ENCODE assay signal across 1 cellular context in the genomic region with DNA sequence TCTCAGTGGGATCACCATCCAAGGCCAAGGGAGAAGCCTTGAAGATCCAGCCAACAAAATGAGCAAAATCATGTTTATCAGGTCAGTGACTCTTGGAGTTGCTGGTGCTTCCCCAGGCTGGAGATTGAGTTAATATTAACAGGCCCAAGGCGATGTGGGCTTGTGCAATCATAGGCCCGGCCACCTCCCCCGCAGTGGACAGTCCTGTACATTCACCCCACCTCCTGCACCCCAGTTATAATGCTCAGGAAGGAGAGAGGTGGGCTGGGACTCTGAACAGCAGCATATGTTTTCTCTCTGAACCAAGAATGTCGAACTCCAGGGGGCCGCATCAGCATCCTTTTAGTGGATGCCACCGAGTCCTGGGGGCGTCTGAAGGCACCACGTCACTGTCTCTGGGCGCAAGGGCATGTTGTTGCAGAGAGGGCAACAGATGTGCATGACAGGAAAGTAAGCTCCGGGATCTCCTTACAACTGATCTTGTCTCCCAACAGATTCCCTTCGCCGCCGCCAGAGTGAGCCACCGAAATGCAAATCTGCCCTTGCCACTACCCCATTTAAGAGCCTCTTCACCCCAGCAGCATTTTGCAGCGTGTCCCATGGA.
TF ChIP-seq lines count a peak whose summit lies in the region.

No MANE protein-coding gene starts in this region.

TF ChIP-seq in HepG2, 621 proteins besides CTCF, POLR2A, EP300 and RAD21 (continued from another document and continues in another):
- TF ChIP-seq ZNF569 (CRISPR knock-in tag; IDR thresholded peaks at IDR 0.05; ENCODE audit: borderline replicate concordance), result no peak
- TF ChIP-seq ZBTB42 (CRISPR knock-in tag; IDR thresholded peaks at IDR 0.05), result peak; percentile 75; the same call in 1 of the 2 replicates
- peak; percentile 85; the same call in 1 of the 2 replicates for TF ChIP-seq RFXAP (CRISPR knock-in tag; IDR thresholded peaks at IDR 0.05; ENCODE audit: borderline replicate concordance)
- TF ChIP-seq ISX (CRISPR knock-in tag; conservative IDR thresholded peaks at IDR 0.05), result no peak
- TF ChIP-seq ASH2L (IDR thresholded peaks at IDR 0.05; ENCODE audit: insufficient read length, low read depth, low read length), result peak; percentile 62
- TF ChIP-seq STAG1 (CRISPR knock-in tag; IDR thresholded peaks at IDR 0.05), result peak; percentile 84
- TF ChIP-seq HDAC2 (CRISPR knock-in tag; IDR thresholded peaks at IDR 0.05), result peak; percentile 43
- no peak for TF ChIP-seq ZZZ3 (CRISPR knock-in tag; IDR thresholded peaks at IDR 0.05; ENCODE audit: borderline replicate concordance)
- TF ChIP-seq, protein P1, sequence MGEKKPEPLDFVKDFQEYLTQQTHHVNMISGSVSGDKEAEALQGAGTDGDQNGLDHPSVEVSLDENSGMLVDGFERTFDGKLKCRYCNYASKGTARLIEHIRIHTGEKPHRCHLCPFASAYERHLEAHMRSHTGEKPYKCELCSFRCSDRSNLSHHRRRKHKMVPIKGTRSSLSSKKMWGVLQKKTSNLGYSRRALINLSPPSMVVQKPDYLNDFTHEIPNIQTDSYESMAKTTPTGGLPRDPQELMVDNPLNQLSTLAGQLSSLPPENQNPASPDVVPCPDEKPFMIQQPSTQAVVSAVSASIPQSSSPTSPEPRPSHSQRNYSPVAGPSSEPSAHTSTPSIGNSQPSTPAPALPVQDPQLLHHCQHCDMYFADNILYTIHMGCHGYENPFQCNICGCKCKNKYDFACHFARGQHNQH (CRISPR knock-in tag; IDR thresholded peaks at IDR 0.05), result peak; percentile 78; the same call in 1 of the 2 replicates
- peak; percentile 18; the same call in 1 of the 2 replicates for TF ChIP-seq SP5 (CRISPR knock-in tag; IDR thresholded peaks at IDR 0.05; ENCODE audit: borderline replicate concordance, low read depth)
- TF ChIP-seq, protein P2, sequence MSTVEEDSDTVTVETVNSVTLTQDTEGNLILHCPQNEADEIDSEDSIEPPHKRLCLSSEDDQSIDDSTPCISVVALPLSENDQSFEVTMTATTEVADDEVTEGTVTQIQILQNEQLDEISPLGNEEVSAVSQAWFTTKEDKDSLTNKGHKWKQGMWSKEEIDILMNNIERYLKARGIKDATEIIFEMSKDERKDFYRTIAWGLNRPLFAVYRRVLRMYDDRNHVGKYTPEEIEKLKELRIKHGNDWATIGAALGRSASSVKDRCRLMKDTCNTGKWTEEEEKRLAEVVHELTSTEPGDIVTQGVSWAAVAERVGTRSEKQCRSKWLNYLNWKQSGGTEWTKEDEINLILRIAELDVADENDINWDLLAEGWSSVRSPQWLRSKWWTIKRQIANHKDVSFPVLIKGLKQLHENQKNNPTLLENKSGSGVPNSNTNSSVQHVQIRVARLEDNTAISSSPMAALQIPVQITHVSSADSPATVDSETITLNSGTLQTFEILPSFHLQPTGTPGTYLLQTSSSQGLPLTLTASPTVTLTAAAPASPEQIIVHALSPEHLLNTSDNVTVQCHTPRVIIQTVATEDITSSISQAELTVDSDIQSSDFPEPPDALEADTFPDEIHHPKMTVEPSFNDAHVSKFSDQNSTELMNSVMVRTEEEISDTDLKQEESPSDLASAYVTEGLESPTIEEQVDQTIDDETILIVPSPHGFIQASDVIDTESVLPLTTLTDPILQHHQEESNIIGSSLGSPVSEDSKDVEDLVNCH (CRISPR knock-in tag; IDR thresholded peaks at IDR 0.05), result no peak
- TF ChIP-seq, protein P3, sequence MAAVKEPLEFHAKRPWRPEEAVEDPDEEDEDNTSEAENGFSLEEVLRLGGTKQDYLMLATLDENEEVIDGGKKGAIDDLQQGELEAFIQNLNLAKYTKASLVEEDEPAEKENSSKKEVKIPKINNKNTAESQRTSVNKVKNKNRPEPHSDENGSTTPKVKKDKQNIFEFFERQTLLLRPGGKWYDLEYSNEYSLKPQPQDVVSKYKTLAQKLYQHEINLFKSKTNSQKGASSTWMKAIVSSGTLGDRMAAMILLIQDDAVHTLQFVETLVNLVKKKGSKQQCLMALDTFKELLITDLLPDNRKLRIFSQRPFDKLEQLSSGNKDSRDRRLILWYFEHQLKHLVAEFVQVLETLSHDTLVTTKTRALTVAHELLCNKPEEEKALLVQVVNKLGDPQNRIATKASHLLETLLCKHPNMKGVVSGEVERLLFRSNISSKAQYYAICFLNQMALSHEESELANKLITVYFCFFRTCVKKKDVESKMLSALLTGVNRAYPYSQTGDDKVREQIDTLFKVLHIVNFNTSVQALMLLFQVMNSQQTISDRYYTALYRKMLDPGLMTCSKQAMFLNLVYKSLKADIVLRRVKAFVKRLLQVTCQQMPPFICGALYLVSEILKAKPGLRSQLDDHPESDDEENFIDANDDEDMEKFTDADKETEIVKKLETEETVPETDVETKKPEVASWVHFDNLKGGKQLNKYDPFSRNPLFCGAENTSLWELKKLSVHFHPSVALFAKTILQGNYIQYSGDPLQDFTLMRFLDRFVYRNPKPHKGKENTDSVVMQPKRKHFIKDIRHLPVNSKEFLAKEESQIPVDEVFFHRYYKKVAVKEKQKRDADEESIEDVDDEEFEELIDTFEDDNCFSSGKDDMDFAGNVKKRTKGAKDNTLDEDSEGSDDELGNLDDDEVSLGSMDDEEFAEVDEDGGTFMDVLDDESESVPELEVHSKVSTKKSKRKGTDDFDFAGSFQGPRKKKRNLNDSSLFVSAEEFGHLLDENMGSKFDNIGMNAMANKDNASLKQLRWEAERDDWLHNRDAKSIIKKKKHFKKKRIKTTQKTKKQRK (IDR thresholded peaks at IDR 0.05; ENCODE audit: low read length), result no peak
- TF ChIP-seq ZNF253 (CRISPR knock-in tag; IDR thresholded peaks at IDR 0.05; ENCODE audit: borderline replicate concordance), result no peak
- TF ChIP-seq ATF7 (IDR thresholded peaks at IDR 0.05), result no peak
- no peak for TF ChIP-seq ATF7 (CRISPR knock-in tag; IDR thresholded peaks at IDR 0.05)
- TF ChIP-seq ZNF512 (CRISPR knock-in tag; IDR thresholded peaks at IDR 0.05), result no peak
- peak; percentile 54; the same call in 1 of the 2 replicates for TF ChIP-seq ZMYM3 (CRISPR knock-in tag; IDR thresholded peaks at IDR 0.05)
- no peak for TF ChIP-seq EEA1 (CRISPR knock-in tag; IDR thresholded peaks at IDR 0.05; ENCODE audit: borderline replicate concordance)
- TF ChIP-seq MEF2D (CRISPR knock-in tag; IDR thresholded peaks at IDR 0.05), result peak; percentile 60; the same call in 1 of the 2 replicates
- 0 out of 2 replicates have a peak, but pooled peaks have one; percentile 50 for TF ChIP-seq KAT7 (CRISPR knock-in tag; IDR thresholded peaks at IDR 0.05; ENCODE audit: borderline replicate concordance)
- peak; percentile 87 for TF ChIP-seq PATZ1 (CRISPR knock-in tag; IDR thresholded peaks at IDR 0.05)
- no peak for TF ChIP-seq ZNF775 (CRISPR knock-in tag; IDR thresholded peaks at IDR 0.05; ENCODE audit: borderline replicate concordance)
- 0 out of 2 replicates have a peak, but pooled peaks have one; percentile 78 for TF ChIP-seq ZBTB20 (CRISPR knock-in tag; IDR thresholded peaks at IDR 0.05; ENCODE audit: borderline replicate concordance, low read depth)
- no peak for TF ChIP-seq ZNF543 (CRISPR knock-in tag; IDR thresholded peaks at IDR 0.05)
- peak; percentile 76 for TF ChIP-seq ARNT2 (CRISPR knock-in tag; IDR thresholded peaks at IDR 0.05; ENCODE audit: low read depth)
- TF ChIP-seq CREB1 (IDR thresholded peaks at IDR 0.05), result peak; percentile 53; the same call in 1 of the 2 replicates
- peak; percentile 79 for TF ChIP-seq CREB1 (CRISPR knock-in tag; IDR thresholded peaks at IDR 0.05)
- TF ChIP-seq MTA1 (CRISPR knock-in tag; IDR thresholded peaks at IDR 0.05; ENCODE audit: borderline replicate concordance), result peak; percentile 90
- 0 out of 2 replicates have a peak, but pooled peaks have one; percentile 50 for TF ChIP-seq ZNF891 (CRISPR knock-in tag; IDR thresholded peaks at IDR 0.05)
- peak; percentile 52; the same call in 1 of the 2 replicates for TF ChIP-seq ATF2 (CRISPR knock-in tag; IDR thresholded peaks at IDR 0.05)
- TF ChIP-seq, protein P4, sequence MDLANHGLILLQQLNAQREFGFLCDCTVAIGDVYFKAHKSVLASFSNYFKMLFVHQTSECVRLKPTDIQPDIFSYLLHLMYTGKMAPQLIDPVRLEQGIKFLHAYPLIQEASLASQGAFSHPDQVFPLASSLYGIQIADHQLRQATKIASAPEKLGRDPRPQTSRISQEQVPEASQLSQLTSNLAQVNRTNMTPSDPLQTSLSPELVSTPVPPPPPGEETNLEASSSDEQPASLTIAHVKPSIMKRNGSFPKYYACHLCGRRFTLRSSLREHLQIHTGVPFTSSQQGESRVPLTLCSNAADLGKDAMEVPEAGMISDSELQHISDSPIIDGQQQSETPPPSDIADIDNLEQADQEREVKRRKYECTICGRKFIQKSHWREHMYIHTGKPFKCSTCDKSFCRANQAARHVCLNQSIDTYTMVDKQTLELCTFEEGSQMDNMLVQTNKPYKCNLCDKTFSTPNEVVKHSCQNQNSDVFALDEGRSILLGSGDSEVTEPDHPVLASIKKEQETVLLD (CRISPR knock-in tag; IDR thresholded peaks at IDR 0.05; ENCODE audit: low read depth), result no peak
- peak; percentile 44 for TF ChIP-seq XRCC5 (optimal IDR thresholded peaks at IDR 0.05; ENCODE audit: low read length)
- no peak for TF ChIP-seq NR2F2 (IDR thresholded peaks at IDR 0.05; ENCODE audit: borderline replicate concordance, low read depth)
- TF ChIP-seq, protein P5, sequence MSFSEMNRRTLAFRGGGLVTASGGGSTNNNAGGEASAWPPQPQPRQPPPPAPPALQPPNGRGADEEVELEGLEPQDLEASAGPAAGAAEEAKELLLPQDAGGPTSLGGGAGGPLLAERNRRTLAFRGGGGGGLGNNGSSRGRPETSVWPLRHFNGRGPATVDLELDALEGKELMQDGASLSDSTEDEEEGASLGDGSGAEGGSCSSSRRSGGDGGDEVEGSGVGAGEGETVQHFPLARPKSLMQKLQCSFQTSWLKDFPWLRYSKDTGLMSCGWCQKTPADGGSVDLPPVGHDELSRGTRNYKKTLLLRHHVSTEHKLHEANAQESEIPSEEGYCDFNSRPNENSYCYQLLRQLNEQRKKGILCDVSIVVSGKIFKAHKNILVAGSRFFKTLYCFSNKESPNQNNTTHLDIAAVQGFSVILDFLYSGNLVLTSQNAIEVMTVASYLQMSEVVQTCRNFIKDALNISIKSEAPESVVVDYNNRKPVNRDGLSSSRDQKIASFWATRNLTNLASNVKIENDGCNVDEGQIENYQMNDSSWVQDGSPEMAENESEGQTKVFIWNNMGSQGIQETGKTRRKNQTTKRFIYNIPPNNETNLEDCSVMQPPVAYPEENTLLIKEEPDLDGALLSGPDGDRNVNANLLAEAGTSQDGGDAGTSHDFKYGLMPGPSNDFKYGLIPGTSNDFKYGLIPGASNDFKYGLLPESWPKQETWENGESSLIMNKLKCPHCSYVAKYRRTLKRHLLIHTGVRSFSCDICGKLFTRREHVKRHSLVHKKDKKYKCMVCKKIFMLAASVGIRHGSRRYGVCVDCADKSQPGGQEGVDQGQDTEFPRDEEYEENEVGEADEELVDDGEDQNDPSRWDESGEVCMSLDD (CRISPR knock-in tag; IDR thresholded peaks at IDR 0.05; ENCODE audit: borderline replicate concordance), result peak; percentile 97
- TF ChIP-seq MIXL1 (CRISPR knock-in tag; IDR thresholded peaks at IDR 0.05), result peak; percentile 66; the same call in 1 of the 2 replicates
- no peak for TF ChIP-seq MXD4 (CRISPR knock-in tag; IDR thresholded peaks at IDR 0.05)
- TF ChIP-seq, protein P6, sequence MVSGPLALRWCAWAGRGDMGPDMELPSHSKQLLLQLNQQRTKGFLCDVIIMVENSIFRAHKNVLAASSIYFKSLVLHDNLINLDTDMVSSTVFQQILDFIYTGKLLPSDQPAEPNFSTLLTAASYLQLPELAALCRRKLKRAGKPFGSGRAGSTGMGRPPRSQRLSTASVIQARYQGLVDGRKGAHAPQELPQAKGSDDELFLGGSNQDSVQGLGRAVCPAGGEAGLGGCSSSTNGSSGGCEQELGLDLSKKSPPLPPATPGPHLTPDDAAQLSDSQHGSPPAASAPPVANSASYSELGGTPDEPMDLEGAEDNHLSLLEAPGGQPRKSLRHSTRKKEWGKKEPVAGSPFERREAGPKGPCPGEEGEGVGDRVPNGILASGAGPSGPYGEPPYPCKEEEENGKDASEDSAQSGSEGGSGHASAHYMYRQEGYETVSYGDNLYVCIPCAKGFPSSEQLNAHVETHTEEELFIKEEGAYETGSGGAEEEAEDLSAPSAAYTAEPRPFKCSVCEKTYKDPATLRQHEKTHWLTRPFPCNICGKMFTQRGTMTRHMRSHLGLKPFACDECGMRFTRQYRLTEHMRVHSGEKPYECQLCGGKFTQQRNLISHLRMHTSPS (CRISPR knock-in tag; IDR thresholded peaks at IDR 0.05; ENCODE audit: low read depth), result peak; percentile 62; the same call in 1 of the 2 replicates
